ENCODE assay signal across 13 cellular contexts in the genomic region with DNA sequence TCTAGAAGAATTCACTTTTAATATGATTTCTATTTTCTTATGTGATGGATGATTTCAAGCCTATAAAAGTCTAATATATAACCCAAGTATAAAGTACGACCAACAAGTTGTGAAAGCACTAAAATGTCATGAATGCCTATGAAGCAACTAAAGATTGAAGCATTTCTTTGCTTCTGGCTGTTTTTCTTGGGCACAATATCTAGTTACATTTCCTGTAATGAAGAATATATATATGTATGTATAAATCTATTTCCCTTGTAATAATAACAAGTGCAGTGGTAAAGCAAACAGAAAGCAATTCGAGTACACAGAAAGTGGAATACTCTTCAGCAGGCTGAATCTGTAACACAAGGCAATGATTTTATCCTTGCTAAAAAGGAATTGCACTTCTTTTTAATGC. TPM values are rescaled to one million over a fixed set of nuclear protein-coding genes. Genes with fewer than 3 reads are reported as not detected.
DNase-seq lines count a peak whose midpoint lies in the region; TF ChIP-seq lines count a peak whose summit lies in the region.
"Had no signal": no experiment of that assay in that cellular context is flagged by ENCODE, and none has a peak within 500 bp of the region (broad histone marks: within the 10 kb centered on the region; RNA-seq: fewer than 3 reads in every experiment).

No MANE protein-coding gene starts in this region.

- H3K4me3 ChIP-seq in SK-N-MC (peak overlapping the region; percentile 61), esophagus muscularis mucosa (peak overlapping the region in 3 of 4 donors; percentile 5 to 15 (median 10))

- TF ChIP-seq POLR2A in esophagus muscularis mucosa (IDR thresholded peaks at IDR 0.05; ENCODE audit: low read depth), result no peak

- TF ChIP-seq CTCF in esophagus muscularis mucosa (IDR thresholded peaks at IDR 0.05), result no peak

- H3K36me3 ChIP-seq in SK-N-MC (ENCODE audit: insufficient read depth, low read length) (peaks cover 16% of the 10 kb centered on the region; the same call in 1 of the 2 replicates), esophagus muscularis mucosa (no peaks in the 10 kb centered on the region)
- H3K36me3 ChIP-seq: BE2C had no signal

- H3K9ac ChIP-seq in SK-N-MC (ENCODE audit: insufficient read length), result peak overlapping the region; percentile 30

- H3K27me3 ChIP-seq in esophagus muscularis mucosa, result peaks cover 0 to 36% (median 0%) of the 10 kb centered on the region in 4 donors
- H3K27me3 ChIP-seq: BE2C had no signal

- H3K9me3 ChIP-seq in SK-N-MC (ENCODE audit: low read depth, low read length) (no peaks in the 10 kb centered on the region), esophagus muscularis mucosa (no peaks in the 10 kb centered on the region)
- H3K9me3 ChIP-seq: BE2C had no signal

- intact Hi-C loops in esophagus muscularis mucosa (cut with DNase I), result loop anchor here (10.0 kb wide), 2 partner anchors 285 to 755 kb away; no protein-coding TSS in a partner anchor

- H3K4me1 ChIP-seq in esophagus muscularis mucosa, result peaks cover 9 to 23% (median 17%) of the 10 kb centered on the region in 4 donors
- H3K4me1 ChIP-seq: BE2C had no signal

- TF ChIP-seq EP300 in esophagus muscularis mucosa (IDR thresholded peaks at IDR 0.05), result no peak

- H3K27ac ChIP-seq in SK-N-MC (peak overlapping the region; percentile 87), esophagus muscularis mucosa (replicated peaks in 1 of 4) (no peak overlapping the region)

- peak; percentile 1 for DNase-seq in H4 (ENCODE audit: low spot score)
- DNase-seq in SK-N-MC (ENCODE audit: low read depth, low spot score), result peak; percentile 71
- no peak for DNase-seq in esophagus muscularis mucosa (ENCODE audit: extremely low spot score)
- DNase-seq in renal cortical epithelial cell (ENCODE audit: low read depth), result peak; percentile 19
- no peak for DNase-seq in DMS 273 treated with DMSO at 0.1 percent for 48 hours (lab: John Stamatoyannopoulos, UW)
- DNase-seq in dedifferentiated amniotic fluid mesenchymal stem cell (ENCODE audit: extremely low spot score), result no peak
- DNase-seq: BE2C; C1 segment of cervical spinal cord; CD4-positive, CD25-positive, alpha-beta regulatory T cell; CD8-positive, alpha-beta memory T cell; GF-D8; GOT3; H9 had no signal

- WGBS in esophagus muscularis mucosa, result 39% methylated on average over 2 of the region's 2 CpGs

RNA-seq across cellular contexts. Expression of a gene that starts 5.4 kb away (rescaled TPM):
- 12.3 and 12.7 TPM in 2 replicates for total RNA-seq in H4 (2014; rRNA removed; shearing (Covaris generic))
- total RNA-seq in esophagus muscularis mucosa, result 10 to 100 TPM; 10.4 to 31.3 (median 14.7) TPM
- total RNA-seq in renal cortical epithelial cell, result 19.1 and 46.4 TPM in 2 replicates
- total RNA-seq: CD4-positive, CD25-positive, alpha-beta regulatory T cell; CD8-positive, alpha-beta memory T cell had no signal

Comparison
In these comparisons a context has a peak if more than half of its experiments do, and no peak if none do; other contexts are left out.
1. DNase-seq: peak in H4 (single experiment), SK-N-MC (single experiment) and renal cortical epithelial cell (single experiment); none in esophagus muscularis mucosa (single experiment), DMS 273 treated with DMSO at 0.1 percent for 48 hours (single experiment) and dedifferentiated amniotic fluid mesenchymal stem cell (single experiment).